24 cellular contexts compared by ENCODE assay signal in the genomic region with DNA sequence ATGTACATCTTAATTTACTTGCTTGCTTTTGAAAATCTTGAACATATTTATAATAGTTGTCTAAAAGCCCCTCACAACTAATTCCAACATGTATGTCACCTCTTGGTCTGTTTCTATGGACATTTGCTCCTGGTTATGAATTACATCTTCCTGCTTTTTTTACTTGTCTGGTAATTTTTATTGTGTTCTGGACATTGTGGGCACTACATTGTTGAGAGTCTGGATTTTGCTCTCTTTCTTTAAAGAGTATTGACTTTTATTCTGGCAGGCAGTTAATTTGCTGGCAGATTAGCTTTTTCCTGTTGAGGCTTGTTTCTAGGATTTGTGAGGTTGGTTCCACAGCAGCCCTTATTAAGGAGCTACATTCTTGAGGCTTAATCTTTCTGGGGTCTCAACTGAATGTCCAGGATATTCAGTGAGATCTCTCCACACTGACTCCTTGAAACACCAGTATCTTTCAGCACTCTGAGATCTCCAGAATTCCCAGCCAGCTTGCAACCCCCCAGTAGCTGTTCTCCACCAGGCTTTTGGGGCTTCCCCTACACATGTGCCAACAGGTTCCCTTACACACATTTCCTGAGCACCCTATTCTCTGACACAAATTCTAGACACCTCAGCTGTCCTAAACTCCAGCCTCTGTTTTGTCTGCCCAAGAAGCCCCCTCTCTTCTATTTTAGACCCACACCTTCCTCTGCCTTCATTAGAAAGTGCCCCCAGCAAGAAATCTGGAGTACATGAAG. TPM values are rescaled to one million over a fixed set of nuclear protein-coding genes. Genes with fewer than 3 reads are reported as not detected.
A peak's percentile ranks its signal among the peaks of the same experiment; 100 is the strongest.
DNase-seq lines count a peak whose midpoint lies in the region; ATAC-seq and TF ChIP-seq lines count a peak whose summit lies in the region.
"Had no signal": no experiment of that assay in that cellular context is flagged by ENCODE, and none has a peak within 500 bp of the region (broad histone marks: within the 10 kb centered on the region; RNA-seq: fewer than 3 reads in every experiment).

No MANE protein-coding gene starts in this region.

- BruUV-seq in MCF 10A (replicated peaks; lab: Mats Ljungman, UMichigan) (no TSS peak), mammary epithelial cell (replicated peaks; lab: Mats Ljungman, UMichigan) (no TSS peak)

- H3K27me3 Mint-ChIP-seq in MCF 10A (ENCODE audit: insufficient read depth, unreplicated experiment) (no peaks in the 10 kb centered on the region), memory B cell (no peaks in the 10 kb centered on the region)
- H3K27me3 Mint-ChIP-seq: CD4-positive, alpha-beta T cell had no signal

- no peak for TF ChIP-seq POLR2A in breast epithelium (IDR thresholded peaks at IDR 0.05)

- H3K4me1 Mint-ChIP-seq in MCF 10A (ENCODE audit: insufficient read depth, unreplicated experiment) (no peaks in the 10 kb centered on the region), memory B cell (no peaks in the 10 kb centered on the region)
- H3K4me1 Mint-ChIP-seq: CD14-positive monocyte had no signal

- H3K9me3 Mint-ChIP-seq in MCF 10A (ENCODE audit: unreplicated experiment) (peaks cover 12% of the 10 kb centered on the region), memory B cell (peaks cover 5% of the 10 kb centered on the region)

- CTCF ChIA-PET in MCF 10A (lab: Yijun Ruan, JAX) (no interaction called here), mammary epithelial cell (lab: Charles Lee; ENCODE audit: low non-redundant PET) (no interaction called here), GM10248 (lab: Yijun Ruan, JAX) (no interaction called here)

- H2AFZ ChIP-seq in mammary epithelial cell (ENCODE audit: low read depth, low read length): no peak overlapping the region
- H2AFZ ChIP-seq: GM23248 had no signal

- H3K9ac ChIP-seq in mammary epithelial cell (ENCODE audit: insufficient read depth, low read length): no peak overlapping the region
- H3K9ac ChIP-seq: BLaER1 treated with 17β-estradiol and CSF1 and Interleukin-3, amounts not matched to agents 10 nM and 100 nM; GM23248 had no signal

- no peaks in the 10 kb centered on the region for H3K79me2 ChIP-seq in mammary epithelial cell (ENCODE audit: insufficient read depth, low read length)

- dilution Hi-C loops in mammary epithelial cell (cut with HindIII; ENCODE audit: low sequenced_read_pairs): no loop called here

- peak; percentile 31 for ATAC-seq in esophagus mucosa
- ATAC-seq in memory B cell (ENCODE audit: low read depth): no peak
- ATAC-seq: A549, GM12878 had no signal

- H3K4me1 ChIP-seq in breast epithelium (no peaks in the 10 kb centered on the region), mammary epithelial cell (ENCODE audit: insufficient read depth, low read length) (peaks cover 8% of the 10 kb centered on the region)
- H3K4me1 ChIP-seq: A549; BE2C; BLaER1 treated with 17β-estradiol and CSF1 and Interleukin-3, amounts not matched to agents 10 nM and 100 nM had no signal

- H4K20me1 ChIP-seq in mammary epithelial cell (ENCODE audit: insufficient read depth, low read length): no peaks in the 10 kb centered on the region
- H4K20me1 ChIP-seq: BLaER1 treated with 17β-estradiol and CSF1 and Interleukin-3, amounts not matched to agents 10 nM and 100 nM had no signal

- TF ChIP-seq CTCF in MCF 10A (IDR thresholded peaks at IDR 0.05; ENCODE audit: unreplicated experiment) (no peak), breast epithelium (IDR thresholded peaks at IDR 0.05) (no peak), mammary epithelial cell (conservative IDR thresholded peaks at IDR 0.05 in 1 of 2, IDR thresholded peaks at IDR 0.05 in 1 of 2; ENCODE audit: extremely low read depth in 1 of 2, insufficient read depth in 1 of 2, low read depth in 1 of 2, low read length in 2 of 2) (no peak), GM10248 (IDR thresholded peaks at IDR 0.05; ENCODE audit: control extremely low read depth, extremely low read depth, low read depth, missing control alignments) (no peak)

- H3K27ac ChIP-seq in breast epithelium: no peak overlapping the region
- H3K27ac ChIP-seq in mammary epithelial cell (ENCODE audit: insufficient read depth, low read depth, low read length): no peak overlapping the region
- H3K27ac ChIP-seq: A549; BLaER1 treated with 17β-estradiol and CSF1 and Interleukin-3, amounts not matched to agents 10 nM and 100 nM; GM23248 had no signal

- intact Hi-C loops in MCF 10A (cut with micrococcal nuclease): no loop called here
- intact Hi-C loops in breast epithelium (cut with DNase I; ENCODE audit: low total_unique reads): no loop called here
- intact Hi-C loops in mammary epithelial cell (cut with micrococcal nuclease): no loop called here

- no peak overlapping the region for H3K4me3 Mint-ChIP-seq in MCF 10A (ENCODE audit: unreplicated experiment)
- H3K4me3 Mint-ChIP-seq in memory B cell: no peak overlapping the region
- H3K4me3 Mint-ChIP-seq: CD14-positive monocyte; CD4-positive, alpha-beta T cell had no signal

- DNase-seq in MCF 10A (ENCODE audit: unreplicated experiment): peak; percentile 16
- no peak for DNase-seq in breast epithelium (ENCODE audit: low spot score in 2 of 2)
- peak; percentile 52 for DNase-seq in mammary epithelial cell
- no peak for DNase-seq in memory B cell (ENCODE audit: low spot score in 2 of 2)
- DNase-seq in GM10248 (ENCODE audit: extremely low spot score): no peak
- DNase-seq in GF-D8 (lab: John Stamatoyannopoulos, UW): no peak
- no peak for DNase-seq in activated CD4-positive, alpha-beta T cell treated with anti-CD3 and anti-CD28 coated beads, Interleukin-2, amount 50 U/mL, for 48 hours
- DNase-seq: 8988T; ACHN; AML-193; BE2C; Calu3; CD4-positive, alpha-beta T cell; COR-L47; DMS53; DMS79 treated with DMSO at 0.1 percent for 48 hours; GM23248; H7; HCEC 1CT had no signal

- POLR2A ChIA-PET in MCF 10A (lab: Yijun Ruan, JAX) (interaction anchor here (0.8 to 1.1 kb wide), 2 partner anchors 10 to 14 kb away, joined by 3 read pairs; no protein-coding TSS in a partner anchor), GM10248 (lab: Yijun Ruan, JAX) (no interaction called here)

- peaks cover 35% of the 10 kb centered on the region for H3K36me3 Mint-ChIP-seq in MCF 10A (ENCODE audit: insufficient read depth, unreplicated experiment)
- peaks cover 37% of the 10 kb centered on the region for H3K36me3 Mint-ChIP-seq in memory B cell

- in situ Hi-C loops in mammary epithelial cell (cut with MboI; ENCODE audit: low sequenced_read_pairs in 2 of 2): no loop called here

- no peak overlapping the region for H3K4me3 ChIP-seq in breast epithelium
- H3K4me3 ChIP-seq in mammary epithelial cell (replicated peaks in 1 of 3; ENCODE audit: insufficient read depth in 1 of 3, low read depth in 2 of 3, low read length in 3 of 3): no peak overlapping the region
- H3K4me3 ChIP-seq: A549; BLaER1 treated with 17β-estradiol and CSF1 and Interleukin-3, amounts not matched to agents 10 nM and 100 nM; GM12878; GM23248 had no signal

- H3K27me3 ChIP-seq in breast epithelium: no peaks in the 10 kb centered on the region
- H3K27me3 ChIP-seq in mammary epithelial cell (ENCODE audit: insufficient read depth, low read length): no peaks in the 10 kb centered on the region
- H3K27me3 ChIP-seq: BE2C; BLaER1 treated with 17β-estradiol and CSF1 and Interleukin-3, amounts not matched to agents 10 nM and 100 nM had no signal

- H3K36me3 ChIP-seq in breast epithelium: no peaks in the 10 kb centered on the region
- peaks cover 5% of the 10 kb centered on the region for H3K36me3 ChIP-seq in mammary epithelial cell (ENCODE audit: insufficient read depth, low read length)
- H3K36me3 ChIP-seq: BE2C had no signal

- H3K9me3 ChIP-seq in breast epithelium: peaks cover 0 to 6% of the 10 kb centered on the region in 2 donors
- no peaks in the 10 kb centered on the region for H3K9me3 ChIP-seq in mammary epithelial cell (replicated peaks; ENCODE audit: insufficient read depth, low read length)
- H3K9me3 ChIP-seq: BE2C had no signal

- no peak overlapping the region for H3K4me2 ChIP-seq in mammary epithelial cell (ENCODE audit: insufficient read depth, low read depth, low read length)
- H3K4me2 ChIP-seq: A549; BLaER1 treated with 17β-estradiol and CSF1 and Interleukin-3, amounts not matched to agents 10 nM and 100 nM had no signal

- H3K27ac Mint-ChIP-seq in MCF 10A (ENCODE audit: low read depth, unreplicated experiment) (peak overlapping the region; percentile 24), memory B cell (peak overlapping the region; percentile 54)
- H3K27ac Mint-ChIP-seq: CD14-positive monocyte; CD4-positive, alpha-beta T cell had no signal

RNA-seq across cellular contexts. Expression of gene KIAA1191, which starts 27.4 kb away (rescaled TPM):
- total RNA-seq in MCF 10A (2022): 83.8 and 92.0 TPM in 2 replicates
- 100 to 1,000 TPM in 1 of 3 donors, 10 to 100 TPM in 2; 82.2 to 102 (median 90.7) TPM for total RNA-seq in breast epithelium
- total RNA-seq in mammary epithelial cell: 100 to 1,000 TPM in 1 of 2 donors, 10 to 100 TPM in 1; 99.0 to 204 TPM
- polyA plus RNA-seq in mammary epithelial cell: 130 TPM
- 169 TPM for polyA minus RNA-seq in mammary epithelial cell
- 58.8 TPM for total RNA-seq in esophagus mucosa

RNA-seq across cellular contexts. Expression of gene ARL10, which starts 31.1 kb away (rescaled TPM):
- 1.1 and 1.3 TPM in 2 replicates for total RNA-seq in MCF 10A (2022)
- total RNA-seq in breast epithelium: 10 to 100 TPM in 1 of 3 donors, 1 to 10 TPM in 2; 5.6 to 17.7 (median 6.6) TPM
- 10 to 100 TPM in 1 of 2 donors, under 1 TPM in 1; 0.56 to 10.7 TPM for total RNA-seq in mammary epithelial cell
- 1.8 TPM for polyA plus RNA-seq in mammary epithelial cell
- polyA minus RNA-seq in mammary epithelial cell: 2.8 TPM
- 4.2 TPM for total RNA-seq in esophagus mucosa

RNA-seq across cellular contexts. Expression of gene NOP16, which starts 54.2 kb away (rescaled TPM):
- 90.9 and 134 TPM in 2 replicates for total RNA-seq in MCF 10A (2022)
- total RNA-seq in breast epithelium: 10 to 100 TPM in 2 of 3 donors, 1 to 10 TPM in 1; 8.5 to 13.8 (median 12.4) TPM
- total RNA-seq in mammary epithelial cell: 10 to 100 TPM in 1 of 2 donors, 1 to 10 TPM in 1; 8.7 to 61.4 TPM
- polyA plus RNA-seq in mammary epithelial cell: 103 TPM
- 22.5 TPM for polyA minus RNA-seq in mammary epithelial cell
- total RNA-seq in esophagus mucosa: 39.5 TPM

RNA-seq across cellular contexts. Expression of gene HIGD2A, which starts 54.4 kb away (rescaled TPM):
- total RNA-seq in MCF 10A (2022): 167 and 196 TPM in 2 replicates
- total RNA-seq in breast epithelium: 100 to 1,000 TPM in 1 of 3 donors, 10 to 100 TPM in 2; 68.5 to 134 (median 80.2) TPM
- 10 to 100 TPM; 30.3 to 93.0 TPM for total RNA-seq in mammary epithelial cell
- polyA plus RNA-seq in mammary epithelial cell: 141 TPM
- polyA minus RNA-seq in mammary epithelial cell: 111 TPM
- total RNA-seq in esophagus mucosa: 101 TPM

Comparison
In these comparisons a context has a peak if more than half of its experiments do, and no peak if none do; other contexts are left out.
1. DNase-seq: peak in MCF 10A (single experiment) and mammary epithelial cell (single experiment); none in breast epithelium (0 of 2), memory B cell (0 of 2), GM10248 (single experiment), GF-D8 (single experiment) and activated CD4-positive, alpha-beta T cell treated with anti-CD3 and anti-CD28 coated beads, Interleukin-2, amount 50 U/mL, for 48 hours (0 of 2).